ENCODE assay signal across 8 cellular contexts in genomic region chr5:135190345-135191083, GRCh38.
DNase-seq lines count a peak whose midpoint lies in the region; ATAC-seq and TF ChIP-seq lines count a peak whose summit lies in the region.

No MANE protein-coding gene starts in this region.

- H3K4me3 Mint-ChIP-seq in natural killer cell, result peak overlapping the region; percentile 47
- H3K4me3 Mint-ChIP-seq in natural killer cell treated with Interleukin-12 subunit alpha and Interleukin-12 subunit beta and Interleukin-15 and Interleukin-18, amount 100 ng/mL, for 72 hours, result no peak overlapping the region

- peak overlapping the region; percentile 56 for H3K9ac ChIP-seq in mesendoderm (ENCODE audit: low read length)

- no peak overlapping the region for H4K8ac ChIP-seq in mesendoderm (ENCODE audit: low read depth, low read length)

- H3K4me2 ChIP-seq in mesendoderm (ENCODE audit: low read length), result peak overlapping the region; percentile 80

- no peak overlapping the region for H3K27ac ChIP-seq in mesendoderm (ENCODE audit: low read depth, low read length)

- H3K4me1 Mint-ChIP-seq in natural killer cell, result peaks cover 4 to 10% of the 10 kb centered on the region in 2 donors
- no peaks in the 10 kb centered on the region for H3K4me1 Mint-ChIP-seq in natural killer cell treated with Interleukin-12 subunit alpha and Interleukin-12 subunit beta and Interleukin-15 and Interleukin-18, amount 100 ng/mL, for 72 hours (ENCODE audit: low read depth in 2 of 2)

- peak overlapping the region; percentile 34 for H3K4me3 ChIP-seq in astrocyte of the cerebellum (ENCODE audit: low read depth, low read length)
- no peak overlapping the region for H3K4me3 ChIP-seq in mesendoderm (ENCODE audit: low read length)

- no peaks in the 10 kb centered on the region for H3K27me3 ChIP-seq in mesendoderm (ENCODE audit: insufficient read depth, low read length, poor library complexity)

- ATAC-seq in natural killer cell (no peak), GM19351 (IDR thresholded peaks at IDR 0.05; ENCODE audit: unreplicated experiment) (no peak), HG02588 (IDR thresholded peaks at IDR 0.05; ENCODE audit: unreplicated experiment) (no peak)
- no peak for ATAC-seq in natural killer cell treated with Interleukin-12 subunit alpha and Interleukin-12 subunit beta and Interleukin-15 and Interleukin-18, amount 100 ng/mL, for 72 hours

- H3K36me3 ChIP-seq in mesendoderm (ENCODE audit: control insufficient read depth, insufficient read depth, low read length), result no peaks in the 10 kb centered on the region

- no peak overlapping the region for H2BK5ac ChIP-seq in mesendoderm (ENCODE audit: low read length)

- H3K27me3 Mint-ChIP-seq in natural killer cell (ENCODE audit: low read depth in 2 of 2), result peaks cover 28 to 30% of the 10 kb centered on the region in 2 donors
- H3K27me3 Mint-ChIP-seq in natural killer cell treated with Interleukin-12 subunit alpha and Interleukin-12 subunit beta and Interleukin-15 and Interleukin-18, amount 100 ng/mL, for 72 hours, result peaks cover 23 to 34% of the 10 kb centered on the region in 2 donors

- H3K4me1 ChIP-seq in mesendoderm (ENCODE audit: control insufficient read depth, low read depth, low read length), result peaks cover 2% of the 10 kb centered on the region

- in situ Hi-C loops in astrocyte of the cerebellum (cut with HindIII; ENCODE audit: low sequenced_read_pairs), result no loop called here

- H3K79me1 ChIP-seq in mesendoderm (ENCODE audit: low read length), result no peaks in the 10 kb centered on the region

- no CpG with 5 or more reads among the region's 23 CpGs for WGBS in mesendoderm (ENCODE audit: extremely low coverage, insufficient coverage, low lambda C conversion rate)

- TF ChIP-seq CTCF in natural killer cell (IDR thresholded peaks at IDR 0.05) (no peak), astrocyte of the cerebellum (IDR thresholded peaks at IDR 0.05; ENCODE audit: low read depth, low read length, missing control alignments) (no peak)

- H3K27ac Mint-ChIP-seq in natural killer cell, result no peak overlapping the region
- H3K27ac Mint-ChIP-seq in natural killer cell treated with Interleukin-12 subunit alpha and Interleukin-12 subunit beta and Interleukin-15 and Interleukin-18, amount 100 ng/mL, for 72 hours, result no peak overlapping the region

- intact Hi-C loops in natural killer cell (cut with micrococcal nuclease), result no loop called here

- H4K5ac ChIP-seq in mesendoderm (ENCODE audit: low read length), result no peak overlapping the region

- no peaks in the 10 kb centered on the region for H3K36me3 Mint-ChIP-seq in natural killer cell
- no peaks in the 10 kb centered on the region for H3K36me3 Mint-ChIP-seq in natural killer cell treated with Interleukin-12 subunit alpha and Interleukin-12 subunit beta and Interleukin-15 and Interleukin-18, amount 100 ng/mL, for 72 hours

- H3K18ac ChIP-seq in mesendoderm (ENCODE audit: low read length), result no peak overlapping the region

- peak overlapping the region; percentile 79 for H3K56ac ChIP-seq in mesendoderm (ENCODE audit: low read length)

- no peak overlapping the region for H2BK120ac ChIP-seq in mesendoderm (ENCODE audit: low read depth, low read length)

- no peak overlapping the region for H3K23ac ChIP-seq in mesendoderm (ENCODE audit: low read length)

- no peak overlapping the region for H3K4ac ChIP-seq in mesendoderm (ENCODE audit: low read depth, low read length)

- no peaks in the 10 kb centered on the region for H3K9me3 Mint-ChIP-seq in natural killer cell
- H3K9me3 Mint-ChIP-seq in natural killer cell treated with Interleukin-12 subunit alpha and Interleukin-12 subunit beta and Interleukin-15 and Interleukin-18, amount 100 ng/mL, for 72 hours, result no peaks in the 10 kb centered on the region

- no peak overlapping the region for H2AK5ac ChIP-seq in mesendoderm (ENCODE audit: low read length)

- H3K79me2 ChIP-seq in mesendoderm (ENCODE audit: control insufficient read depth, insufficient read depth, low read length), result no peaks in the 10 kb centered on the region

- H2BK15ac ChIP-seq in mesendoderm (replicated peaks; ENCODE audit: low read depth), result no peak overlapping the region

- DNase-seq in natural killer cell (no peak), astrocyte of the cerebellum (ENCODE audit: low read depth) (no peak), mesendoderm (peak; percentile 24), AG08395 (ENCODE audit: low spot score) (no peak)
- no peak for DNase-seq in natural killer cell treated with Interleukin-12 subunit alpha and Interleukin-12 subunit beta and Interleukin-15 and Interleukin-18, amount 100 ng/mL, for 72 hours (ENCODE audit: low spot score)
- no peak for DNase-seq in stimulated activated CD4-positive, alpha-beta T cell treated with anti-CD3 and anti-CD28 coated beads, Interleukin-15, amount 100 ng/mL, for 24 hours
